In the genomic region with DNA sequence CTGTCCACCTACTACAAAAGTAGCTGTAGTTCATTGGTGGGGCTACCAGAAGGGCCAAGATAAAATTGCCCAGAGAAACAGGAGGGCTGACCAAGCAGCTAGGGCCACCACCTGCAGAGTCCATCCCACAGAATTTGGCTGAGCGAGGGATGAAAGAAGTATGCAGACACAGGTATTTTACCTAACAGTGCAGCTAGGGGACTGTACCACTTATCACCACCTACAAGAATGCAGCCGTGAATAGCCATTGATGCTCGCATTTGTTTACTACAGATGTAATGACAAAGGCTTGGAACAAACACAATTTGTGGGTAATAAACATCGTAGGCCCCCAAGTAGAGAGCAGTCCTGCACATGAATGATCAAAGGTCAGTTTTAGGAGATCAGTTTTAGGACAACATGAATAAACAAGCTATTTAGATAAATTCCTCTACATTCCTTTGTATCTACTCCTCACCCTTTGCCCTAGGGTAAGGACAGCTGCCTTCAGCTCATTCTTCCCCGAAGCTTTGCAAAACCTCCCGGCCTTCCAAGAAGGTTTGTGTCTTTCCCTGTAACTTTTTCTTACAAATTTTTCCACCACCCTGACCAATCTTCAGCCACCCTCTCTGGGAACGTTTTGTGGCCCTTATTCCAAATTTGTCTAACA, we compare ENCODE assay signal across 1 cellular context.
TF ChIP-seq lines count a peak whose summit lies in the region.

No MANE protein-coding gene starts in this region.

TF ChIP-seq in WTC11, 78 proteins besides CTCF, POLR2A, EP300 and RAD21 (continued from another document):
- TF ChIP-seq ATF2 (CRISPR knock-in tag; IDR thresholded peaks at IDR 0.05; ENCODE audit: borderline replicate concordance, low read depth) (no peak), ZBTB21 (CRISPR knock-in tag; IDR thresholded peaks at IDR 0.05; ENCODE audit: borderline replicate concordance) (no peak), ZNF317 (CRISPR knock-in tag; IDR thresholded peaks at IDR 0.05; ENCODE audit: borderline replicate concordance, low read depth) (no peak), ZNF263 (CRISPR knock-in tag; IDR thresholded peaks at IDR 0.05; ENCODE audit: low read depth) (no peak), SMAD4 (CRISPR knock-in tag; IDR thresholded peaks at IDR 0.05) (no peak), SOX15 (CRISPR knock-in tag; IDR thresholded peaks at IDR 0.05) (no peak), ZNF121 (CRISPR knock-in tag; IDR thresholded peaks at IDR 0.05) (no peak), FOXP1 (CRISPR knock-in tag; IDR thresholded peaks at IDR 0.05; ENCODE audit: borderline replicate concordance) (no peak), ETV6 (CRISPR knock-in tag; IDR thresholded peaks at IDR 0.05) (no peak), FOXP4 (CRISPR knock-in tag; IDR thresholded peaks at IDR 0.05) (peak; percentile 45; the same call in 1 of the 2 replicates)
- TF ChIP-seq, protein P1, sequence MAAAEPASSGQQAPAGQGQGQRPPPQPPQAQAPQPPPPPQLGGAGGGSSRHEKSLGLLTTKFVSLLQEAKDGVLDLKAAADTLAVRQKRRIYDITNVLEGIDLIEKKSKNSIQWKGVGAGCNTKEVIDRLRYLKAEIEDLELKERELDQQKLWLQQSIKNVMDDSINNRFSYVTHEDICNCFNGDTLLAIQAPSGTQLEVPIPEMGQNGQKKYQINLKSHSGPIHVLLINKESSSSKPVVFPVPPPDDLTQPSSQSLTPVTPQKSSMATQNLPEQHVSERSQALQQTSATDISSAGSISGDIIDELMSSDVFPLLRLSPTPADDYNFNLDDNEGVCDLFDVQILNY (CRISPR knock-in tag; IDR thresholded peaks at IDR 0.05) = no peak
